ENCODE assay signal across 16 cellular contexts in genomic region chr3:53729618-53730017, GRCh38.
DNase-seq lines count a peak whose midpoint lies in the region; ATAC-seq and TF ChIP-seq lines count a peak whose summit lies in the region.
"Had no signal": no experiment of that assay in that cellular context is flagged by ENCODE, and none has a peak within 500 bp of the region (broad histone marks: within the 10 kb centered on the region; RNA-seq: fewer than 3 reads in every experiment).

No MANE protein-coding gene starts in this region.

- no peak overlapping the region for H3K27ac ChIP-seq in AG04450 (ENCODE audit: low read depth, low read length)
- H3K27ac ChIP-seq in Karpas-422 (ENCODE audit: low read length): no peak overlapping the region
- H3K27ac ChIP-seq: BLaER1, KMS-11, pancreas, WERI-Rb-1 had no signal

- H3K4me3 ChIP-seq in AG04450 (ENCODE audit: low read depth, low read length): no peak overlapping the region
- H3K4me3 ChIP-seq in Karpas-422 (ENCODE audit: low read length): no peak overlapping the region
- H3K4me3 ChIP-seq in fibroblast of the aortic adventitia (ENCODE audit: low read depth, low read length): no peak overlapping the region
- H3K4me3 ChIP-seq: BLaER1, lung, pancreas had no signal

- no peaks in the 10 kb centered on the region for H3K4me1 ChIP-seq in Karpas-422 (ENCODE audit: low read length)
- H3K4me1 ChIP-seq: pancreas had no signal

- no peaks in the 10 kb centered on the region for H3K9me2 ChIP-seq in Karpas-422 (replicated peaks; ENCODE audit: insufficient read depth, low read length)

- H3K36me3 ChIP-seq in Karpas-422 (ENCODE audit: insufficient read depth, low read length): no peaks in the 10 kb centered on the region
- H3K36me3 ChIP-seq: BLaER1, pancreas, WERI-Rb-1 had no signal

- H3K9me3 ChIP-seq in AG04450 (ENCODE audit: control insufficient read depth, insufficient read depth, low read length): no peaks in the 10 kb centered on the region
- no peaks in the 10 kb centered on the region for H3K9me3 ChIP-seq in Karpas-422 (ENCODE audit: low read length)
- H3K9me3 ChIP-seq: BLaER1, pancreas had no signal

- DNase-seq in AG04450 (ENCODE audit: low read depth, low spot score) (no peak), Karpas-422 (peak; percentile 51), fibroblast of the aortic adventitia (ENCODE audit: low read depth) (peak; percentile 11), middle frontal gyrus (ENCODE audit: extremely low spot score, low spot score) (no peak), activated gamma-delta T cell treated with Interleukin-2 at 50 U/mL for 16 hours (no peak), DMS79 treated with DMSO at 0.1 percent for 48 hours (lab: John Stamatoyannopoulos, UW) (no peak)
- DNase-seq: activated effector memory CD4-positive, alpha-beta T cell treated with Interleukin-2 at 50 U/mL for 16 hours; pancreas; SHP77; stimulated activated CD4-positive, alpha-beta T cell treated with anti-CD3 and anti-CD28 coated beads, Interleukin-2, amount 100 ng/mL, for 24 hours; WERI-Rb-1 had no signal

- H3K9ac ChIP-seq in Karpas-422 (ENCODE audit: low read length): no peak overlapping the region
- H3K9ac ChIP-seq: BLaER1, KMS-11 had no signal

- H4K20me1 ChIP-seq in Karpas-422 (ENCODE audit: insufficient read depth, low read depth, low read length): no peaks in the 10 kb centered on the region
- H4K20me1 ChIP-seq: BLaER1 had no signal

- peak; percentile 62 for ATAC-seq in GM18498 (IDR thresholded peaks at IDR 0.05; ENCODE audit: unreplicated experiment)
- ATAC-seq in HG02678 (IDR thresholded peaks at IDR 0.05; ENCODE audit: unreplicated experiment): no peak

- no peaks in the 10 kb centered on the region for H3K79me2 ChIP-seq in Karpas-422 (ENCODE audit: low read length)

- H3K27me3 ChIP-seq in AG04450 (ENCODE audit: control insufficient read depth, insufficient read depth, low read length) (no peaks in the 10 kb centered on the region), Karpas-422 (ENCODE audit: low read length) (no peaks in the 10 kb centered on the region)
- H3K27me3 ChIP-seq: BLaER1, pancreas had no signal

- CTCF ChIA-PET in AG04450 (lab: Charles Lee): no interaction called here

- POLR2A ChIA-PET in AG04450 (lab: Yijun Ruan, JAX): no interaction called here

- no peak overlapping the region for H3K4me2 ChIP-seq in Karpas-422 (ENCODE audit: low read depth, low read length, poor library complexity, severe bottlenecking)
- H3K4me2 ChIP-seq: KMS-11 had no signal

- TF ChIP-seq CTCF in AG04450 (IDR thresholded peaks at IDR 0.05; ENCODE audit: low read depth, low read length): peak; percentile 5; the same call in 1 of the 2 replicates
- TF ChIP-seq CTCF in fibroblast of the aortic adventitia (IDR thresholded peaks at IDR 0.05; ENCODE audit: insufficient read depth, low read length): no peak

- no peak overlapping the region for H2AFZ ChIP-seq in Karpas-422 (ENCODE audit: low read length)

Comparison
In these comparisons a context has a peak if more than half of its experiments do, and no peak if none do; other contexts are left out.
1. DNase-seq: peak in Karpas-422 (single experiment) and fibroblast of the aortic adventitia (single experiment); none in AG04450 (single experiment), middle frontal gyrus (single experiment), activated gamma-delta T cell treated with Interleukin-2 at 50 U/mL for 16 hours (single experiment) and DMS79 treated with DMSO at 0.1 percent for 48 hours (single experiment).